32 cellular contexts compared by ENCODE assay signal in the genomic region with DNA sequence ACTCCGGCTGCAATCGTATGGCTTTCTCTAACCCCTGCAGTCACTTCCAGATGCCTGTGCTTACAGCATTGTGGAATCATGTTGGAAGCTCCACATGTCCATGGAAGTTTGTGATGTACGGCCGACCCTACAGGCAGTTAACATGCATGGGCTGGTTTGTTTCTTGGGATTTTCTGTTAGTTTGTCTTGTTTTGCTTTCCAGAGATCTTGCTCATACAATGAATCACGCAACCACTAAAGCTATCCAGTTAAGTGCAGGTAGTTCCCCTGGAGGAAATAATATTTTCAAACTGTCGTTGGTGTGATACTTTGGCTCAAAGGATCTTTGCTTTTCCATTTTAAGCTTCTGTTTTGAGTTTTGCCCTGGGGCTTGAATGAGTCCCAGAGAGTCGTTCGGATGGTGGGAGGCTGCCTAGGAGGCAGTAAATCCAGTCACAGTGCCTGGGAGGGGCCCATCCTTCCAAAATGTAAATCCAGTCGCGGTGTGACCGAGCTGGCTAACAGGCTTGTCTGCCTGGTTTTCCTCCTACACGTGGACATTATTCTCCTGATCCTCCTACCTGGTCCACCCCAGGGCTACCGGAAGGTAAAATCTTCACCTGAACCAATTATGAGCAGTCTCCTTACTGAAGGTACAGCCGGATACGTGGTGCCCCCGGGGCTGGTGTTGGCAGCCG.
DNase-seq lines count a peak whose midpoint lies in the region; ATAC-seq, FAIRE-seq and TF ChIP-seq lines count a peak whose summit lies in the region.
"Had no signal": no experiment of that assay in that cellular context is flagged by ENCODE, and none has a peak within 500 bp of the region (broad histone marks: within the 10 kb centered on the region; RNA-seq: fewer than 3 reads in every experiment).

No MANE protein-coding gene starts in this region.

- no peak overlapping the region for H3K4me2 ChIP-seq in mesendoderm (ENCODE audit: low read length)
- H3K4me2 ChIP-seq: PC-9 had no signal

- H3K36me3 ChIP-seq in mesendoderm (ENCODE audit: control insufficient read depth, insufficient read depth, low read length) (no peaks in the 10 kb centered on the region), vagina (no peaks in the 10 kb centered on the region), pancreas (no peaks in the 10 kb centered on the region)
- H3K36me3 ChIP-seq: MG63, suprapubic skin, uterus had no signal

- H3K4me3 ChIP-seq in epithelial cell of proximal tubule (ENCODE audit: low read depth, low read length) (no peak overlapping the region), mesendoderm (ENCODE audit: low read length) (no peak overlapping the region), vagina (no peak overlapping the region), pancreas (no peak overlapping the region)
- H3K4me3 ChIP-seq: MG63, PC-9, skin epidermis, suprapubic skin, uterus had no signal

- no peaks in the 10 kb centered on the region for H3K79me2 ChIP-seq in mesendoderm (ENCODE audit: control insufficient read depth, insufficient read depth, low read length)

- H3K18ac ChIP-seq in mesendoderm (ENCODE audit: low read length): no peak overlapping the region

- ATAC-seq in Right ventricle myocardium inferior: no peak
- ATAC-seq in GM18858 (IDR thresholded peaks at IDR 0.05; ENCODE audit: unreplicated experiment): no peak
- ATAC-seq in pancreas: no peak
- ATAC-seq: activated CD4-positive, alpha-beta T cell treated with anti-CD3 and anti-CD28 coated beads for 36 hours; activated CD8-positive, alpha-beta T cell treated with anti-CD3 and anti-CD28 coated beads for 36 hours; naive thymus-derived CD4-positive, alpha-beta T cell had no signal

- H4K5ac ChIP-seq in mesendoderm (ENCODE audit: low read length): no peak overlapping the region

- DNase-seq in cardiac septum (ENCODE audit: low spot score) (peak; percentile 61), Right ventricle myocardium inferior (ENCODE audit: missing footprints) (no peak), epithelial cell of proximal tubule (ENCODE audit: low read depth) (peak; percentile 16), mesendoderm (peak; percentile 39), vagina (ENCODE audit: extremely low spot score in 2 of 2) (no peak), pancreas (no peak)
- no peak for DNase-seq in activated T-cell treated with anti-CD3 and anti-CD28 coated beads, Interleukin-2, amount 50 U/mL, for 1 hour
- DNase-seq: activated CD4-positive, alpha-beta T cell treated with anti-CD3 and anti-CD28 coated beads for 36 hours; activated CD8-positive, alpha-beta T cell treated with anti-CD3 and anti-CD28 coated beads for 36 hours; aorta; CD4-positive, CD25-positive, alpha-beta regulatory T cell; H9; KG1; MG63; naive thymus-derived CD4-positive, alpha-beta T cell; NCI-H1105 treated with DMSO at 0.1 percent for 48 hours; NCI-H1930; NCI-H2171 treated with DMSO at 0.1 percent for 48 hours; NCI-H510A treated with DMSO at 0.1 percent for 48 hours; PC-9; SHP77; stimulated activated naive CD4-positive, alpha-beta T cell treated with Interleukin-2 at 50 U/mL for 16 hours; T-helper 2 cell had no signal

- intact Hi-C loops in cardiac septum (cut with DNase I) (no loop called here), Right ventricle myocardium inferior (cut with DNase I) (no loop called here), vagina (cut with DNase I) (no loop called here), pancreas (cut with DNase I) (no loop called here)

- H4K8ac ChIP-seq in mesendoderm (ENCODE audit: low read depth, low read length): no peak overlapping the region

- no peak overlapping the region for H2BK15ac ChIP-seq in mesendoderm (replicated peaks; ENCODE audit: low read depth)

- H2AK5ac ChIP-seq in mesendoderm (ENCODE audit: low read length): no peak overlapping the region

- TF ChIP-seq CTCF in epithelial cell of proximal tubule (conservative IDR thresholded peaks at IDR 0.05; ENCODE audit: low read depth, low read length): no peak
- TF ChIP-seq CTCF in vagina (IDR thresholded peaks at IDR 0.05): no peak
- TF ChIP-seq CTCF in pancreas (IDR thresholded peaks at IDR 0.05): no peak

- no peak overlapping the region for H2BK5ac ChIP-seq in mesendoderm (ENCODE audit: low read length)

- no peak overlapping the region for H3K9ac ChIP-seq in mesendoderm (ENCODE audit: low read length)

- H3K27ac ChIP-seq in mesendoderm (ENCODE audit: low read depth, low read length) (no peak overlapping the region), vagina (peak overlapping the region; percentile 17), pancreas (no peak overlapping the region)
- H3K27ac ChIP-seq: HL-60, PC-9, suprapubic skin had no signal

- TF ChIP-seq POLR2A in vagina (IDR thresholded peaks at IDR 0.05): no peak

- H3K79me1 ChIP-seq in mesendoderm (ENCODE audit: low read length): no peaks in the 10 kb centered on the region

- H3K56ac ChIP-seq in mesendoderm (ENCODE audit: low read length): no peak overlapping the region

- no peak overlapping the region for H3K4ac ChIP-seq in mesendoderm (ENCODE audit: low read depth, low read length)

- no peaks in the 10 kb centered on the region for H3K9me3 ChIP-seq in vagina
- no peaks in the 10 kb centered on the region for H3K9me3 ChIP-seq in pancreas
- H3K9me3 ChIP-seq: MG63, suprapubic skin, uterus had no signal

- no CpG with 5 or more reads among the region's 17 CpGs for WGBS in mesendoderm (ENCODE audit: extremely low coverage, insufficient coverage, low lambda C conversion rate)
- 78 to 86% methylated on average over 17 of the region's 17 CpGs for WGBS in pancreas, 2 donors

- no peaks in the 10 kb centered on the region for H3K4me1 ChIP-seq in mesendoderm (ENCODE audit: control insufficient read depth, low read depth, low read length)
- peaks cover 5% of the 10 kb centered on the region for H3K4me1 ChIP-seq in vagina
- no peaks in the 10 kb centered on the region for H3K4me1 ChIP-seq in pancreas
- H3K4me1 ChIP-seq: suprapubic skin, uterus had no signal

- FAIRE-seq in pancreas (lab: Jason Lieb, UNC): no peak
- FAIRE-seq: A204.1, colon, endothelial cell of umbilical vein, GM19239 had no signal

- no peak overlapping the region for H3K23ac ChIP-seq in mesendoderm (ENCODE audit: low read length)

- H3K27me3 ChIP-seq in mesendoderm (ENCODE audit: insufficient read depth, low read length, poor library complexity): no peaks in the 10 kb centered on the region
- H3K27me3 ChIP-seq in vagina: no peaks in the 10 kb centered on the region
- H3K27me3 ChIP-seq in pancreas: no peaks in the 10 kb centered on the region
- H3K27me3 ChIP-seq: MG63, uterus had no signal

- no peak overlapping the region for H2BK120ac ChIP-seq in mesendoderm (ENCODE audit: low read depth, low read length)

Comparison
In these comparisons a context has a peak if more than half of its experiments do, and no peak if none do; other contexts are left out.
1. DNase-seq: peak in cardiac septum (single experiment), epithelial cell of proximal tubule (single experiment) and mesendoderm (single experiment); none in Right ventricle myocardium inferior (single experiment), vagina (0 of 2), activated T-cell treated with anti-CD3 and anti-CD28 coated beads, Interleukin-2, amount 50 U/mL, for 1 hour (single experiment) and pancreas (0 of 6).